ENCODE assay signal across 31 cellular contexts in the genomic region with DNA sequence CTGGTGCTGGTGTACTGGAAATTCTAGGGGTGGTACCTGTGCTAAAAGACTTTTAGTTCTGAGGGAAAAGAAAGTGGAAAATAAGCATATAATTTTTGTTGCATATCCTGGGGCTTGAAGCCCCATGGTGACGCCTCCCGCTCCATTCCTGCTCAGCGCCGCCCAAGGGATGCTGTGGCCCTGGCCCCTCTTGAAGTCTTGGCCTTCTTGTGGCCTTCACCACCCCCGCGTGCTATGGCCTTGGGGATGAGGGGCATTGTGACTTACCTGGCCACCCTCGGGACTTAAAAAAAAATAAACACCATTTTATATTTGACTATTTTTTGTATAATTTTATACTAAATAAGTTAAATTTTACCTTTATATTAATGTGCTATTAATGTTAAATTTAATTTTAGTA. TPM values are rescaled to one million over a fixed set of nuclear protein-coding genes. Genes with fewer than 3 reads are reported as not detected.
"Had no signal": no experiment of that assay in that cellular context is flagged by ENCODE, and none has a peak within 500 bp of the region (broad histone marks: within the 10 kb centered on the region; RNA-seq: fewer than 3 reads in every experiment).

No MANE protein-coding gene starts in this region.

- H2AFZ ChIP-seq: neural progenitor cell, parathyroid adenoma had no signal

- H3K27ac Mint-ChIP-seq: brain, neural progenitor cell had no signal

- H3K27me3 ChIP-seq: ascending aorta, cardiac muscle cell, colonic mucosa, esophagus squamous epithelium, neural progenitor cell, sigmoid colon, tibial nerve had no signal

- H3K9me3 ChIP-seq: ascending aorta, colonic mucosa, esophagus squamous epithelium, psoas muscle, sigmoid colon had no signal

- H3K9me3 Mint-ChIP-seq: activated naive CD8-positive, alpha-beta T cell treated with anti-CD3 and anti-CD28 coated beads, Interleukin-2, amount 10 ng/mL, durations not matched to agents 7 days and 5 days had no signal

- H3K36me3 Mint-ChIP-seq: neural progenitor cell had no signal

- DNase-seq: activated CD4-positive, alpha-beta T cell treated with anti-CD3 and anti-CD28 coated beads, Interleukin-2, amount 50 U/mL, for 1 hour; activated CD4-positive, CD25-positive, alpha-beta regulatory T cell treated with anti-CD3 and anti-CD28 coated beads, Interleukin-2, amount 50 U/mL, for 72 hours; activated CD8-positive, alpha-beta T cell treated with anti-CD3 and anti-CD28 coated beads for 36 hours; activated naive CD4-positive, alpha-beta T cell treated with Interleukin-2 at 50 U/mL for 16 hours; activated naive CD8-positive, alpha-beta T cell treated with anti-CD3 and anti-CD28 coated beads, Interleukin-2, amount 10 ng/mL, durations not matched to agents 7 days and 5 days; activated T-cell treated with anti-CD3 and anti-CD28 coated beads, Interleukin-2, amount 50 U/mL, for 4 hours; cerebellar nuclear complex; colonic mucosa; effector CD8-positive, alpha-beta T cell; esophagus squamous epithelium; foreskin melanocyte; glutamatergic neuron; islet precursor cell; left cardiac atrium; left ventricle myocardium superior; midbrain; naive thymus-derived CD4-positive, alpha-beta T cell; occipital lobe; psoas muscle; sigmoid colon; small intestine; stimulated activated CD4-positive, alpha-beta T cell treated with anti-CD3 and anti-CD28 coated beads, Interleukin-4, amount 100 ng/mL, for 24 hours; stimulated activated naive CD4-positive, alpha-beta T cell had no signal

- H3K27me3 Mint-ChIP-seq: activated CD8-positive, alpha-beta T cell treated with anti-CD3 and anti-CD28 coated beads for 36 hours; activated naive CD8-positive, alpha-beta T cell treated with anti-CD3 and anti-CD28 coated beads, Interleukin-2, amount 10 ng/mL, durations not matched to agents 7 days and 5 days; brain; naive thymus-derived CD4-positive, alpha-beta T cell had no signal

- H3K79me2 ChIP-seq: parathyroid adenoma had no signal

- H3K4me1 ChIP-seq: ascending aorta, colonic mucosa, neural progenitor cell, parathyroid adenoma had no signal

- H3K36me3 ChIP-seq: cardiac muscle cell, colonic mucosa, neural progenitor cell had no signal

- H3K4me3 Mint-ChIP-seq: activated CD8-positive, alpha-beta T cell treated with anti-CD3 and anti-CD28 coated beads for 36 hours; activated T-cell treated with anti-CD3 and anti-CD28 coated beads, Interleukin-2, amount 50 U/mL, for 4 hours; brain; neural progenitor cell had no signal

- H3K4me2 ChIP-seq: neural progenitor cell had no signal

- H3K4me1 Mint-ChIP-seq: brain, neural progenitor cell had no signal

- H3K9ac ChIP-seq: neural progenitor cell, parathyroid adenoma had no signal

- ATAC-seq: activated CD8-positive, alpha-beta T cell treated with anti-CD3 and anti-CD28 coated beads for 36 hours; activated T-cell treated with anti-CD3 and anti-CD28 coated beads, Interleukin-2, amount 50 U/mL, for 4 hours; left cardiac atrium; left ventricle myocardium superior; naive thymus-derived CD4-positive, alpha-beta T cell; psoas muscle had no signal

- H3K4me3 ChIP-seq: ascending aorta, cardiac muscle cell, colonic mucosa, esophagus squamous epithelium, neural progenitor cell, psoas muscle, sigmoid colon, tibial nerve had no signal

RNA-seq across cellular contexts. Expression of a gene that starts 51.5 kb away (rescaled TPM):
- total RNA-seq: cardiac muscle cell, dermis microvascular lymphatic vessel endothelial cell, lung microvascular endothelial cell had no signal
